8 cellular contexts compared by ENCODE assay signal in the genomic region with DNA sequence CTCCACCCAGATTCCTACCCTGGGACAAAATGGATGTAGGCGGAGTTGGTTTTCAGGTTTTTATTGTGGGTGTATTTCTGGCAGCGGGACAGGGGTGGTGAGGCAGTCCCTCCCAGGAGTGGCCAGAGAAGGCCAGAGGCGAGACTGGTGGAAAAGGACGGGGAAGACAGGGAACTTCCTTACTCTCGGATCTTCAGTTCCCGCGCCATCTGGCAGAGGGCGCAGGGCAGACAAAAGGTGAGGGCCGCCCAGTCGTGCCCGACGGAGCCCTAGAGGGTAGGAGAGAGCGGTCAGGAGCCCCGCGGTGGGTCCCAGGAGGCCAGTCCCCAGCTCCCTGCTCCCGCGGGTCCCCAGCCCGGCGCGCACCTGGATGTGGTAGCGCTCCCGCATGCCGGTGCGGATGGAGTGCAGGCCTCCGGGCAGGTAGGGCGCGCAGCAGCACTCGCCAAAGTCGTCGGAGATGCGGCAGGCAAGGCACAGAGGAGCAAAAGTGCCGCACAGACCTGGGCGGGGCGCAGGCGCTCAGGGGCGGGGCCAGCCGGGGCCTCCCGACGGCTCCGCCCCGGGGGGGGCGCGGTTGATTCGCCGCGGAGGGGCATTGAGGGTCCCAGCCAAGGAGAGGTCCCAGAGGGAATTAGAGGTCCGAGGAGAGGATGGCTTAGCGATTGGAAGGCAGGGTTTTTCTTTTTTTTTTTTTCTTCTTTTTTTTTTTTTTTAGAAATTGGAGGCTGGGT. TPM values are rescaled to one million over a fixed set of nuclear protein-coding genes. Genes with fewer than 3 reads are reported as not detected.
DNase-seq lines count a peak whose midpoint lies in the region; ATAC-seq, FAIRE-seq and TF ChIP-seq lines count a peak whose summit lies in the region.

No MANE protein-coding gene starts in this region.

- no peak for FAIRE-seq in pancreas (lab: Jason Lieb, UNC)

- no peaks in the 10 kb centered on the region for H3K36me3 ChIP-seq in RWPE2 (ENCODE audit: low read depth)
- H3K36me3 ChIP-seq in pancreas = no peaks in the 10 kb centered on the region
- H3K36me3 ChIP-seq in upper lobe of right lung = no peaks in the 10 kb centered on the region

- intact Hi-C loops in pancreas (cut with DNase I) (no loop called here), upper lobe of right lung (cut with DNase I) (no loop called here)

- no peaks in the 10 kb centered on the region for H3K9me3 ChIP-seq in RWPE2 (ENCODE audit: severe bottlenecking)
- no peaks in the 10 kb centered on the region for H3K9me3 ChIP-seq in pancreas
- H3K9me3 ChIP-seq in upper lobe of right lung = no peaks in the 10 kb centered on the region

- peak; percentile 69 for TF ChIP-seq CTCF in RWPE2 (IDR thresholded peaks at IDR 0.05; ENCODE audit: poor library complexity, severe bottlenecking)
- TF ChIP-seq CTCF in pancreas (IDR thresholded peaks at IDR 0.05) = peak in 3 of 4 donors; percentile 10 to 32 (median 26)
- TF ChIP-seq CTCF in upper lobe of right lung (IDR thresholded peaks at IDR 0.05) = peak; percentile 51

- H3K27ac ChIP-seq in RWPE2 (ENCODE audit: poor library complexity, severe bottlenecking) (peak overlapping the region; percentile 12), pancreas (peak overlapping the region in 2 of 4 donors; percentile 50 to 57), upper lobe of right lung (no peak overlapping the region)

- DNase-seq in ELF-1 (ENCODE audit: low read depth, low spot score) (peak; percentile 92), LHCN-M2 (ENCODE audit: low read depth) (peak; percentile 50), RWPE2 (ENCODE audit: low spot score) (no peak), activated gamma-delta T cell (lab: John Stamatoyannopoulos, UW) (peak; percentile 38), globus pallidus (ENCODE audit: low spot score) (peak; percentile 38), pancreas (peak; percentile 52 to 81 (median 63)), upper lobe of right lung (peak; percentile 85)

- H3K27me3 ChIP-seq in RWPE2 (ENCODE audit: insufficient read depth, poor library complexity, severe bottlenecking) (peaks cover 6% of the 10 kb centered on the region), pancreas (peaks cover 0 to 6% (median 0%) of the 10 kb centered on the region in 4 donors), upper lobe of right lung (peaks cover 28% of the 10 kb centered on the region)

- no peaks in the 10 kb centered on the region for H3K4me1 ChIP-seq in RWPE2 (ENCODE audit: insufficient read depth, poor library complexity, severe bottlenecking)
- H3K4me1 ChIP-seq in pancreas = peaks cover 0 to 8% (median 0%) of the 10 kb centered on the region in 3 donors
- H3K4me1 ChIP-seq in upper lobe of right lung = peaks cover 8% of the 10 kb centered on the region

- WGBS in pancreas, 2 donors = 2% methylated on average over 40 to 48 of the region's 48 CpGs

- peak; percentile 94 for ATAC-seq in RWPE2 (ENCODE audit: low read depth)
- peak; percentile 76 to 94 (median 90) for ATAC-seq in pancreas
- ATAC-seq in upper lobe of right lung = peak; percentile 92
- ATAC-seq in HG02852 (IDR thresholded peaks at IDR 0.05; ENCODE audit: unreplicated experiment) = no peak

- H3K4me3 ChIP-seq in RWPE2 (ENCODE audit: severe bottlenecking) = peak overlapping the region; percentile 37
- H3K4me3 ChIP-seq in pancreas = peak overlapping the region in 3 of 4 donors; percentile 15 to 44 (median 26)
- H3K4me3 ChIP-seq in upper lobe of right lung = peak overlapping the region; percentile 42

RNA-seq across cellular contexts. Expression of gene CNFN, which starts 3.0 kb away (rescaled TPM):
- total RNA-seq in LHCN-M2 (2014; rRNA removed) (not detected in 2 replicates), pancreas (1 to 10 TPM in 1 of 6 donors, under 1 TPM in 4, not detected in 1; 0.32 to 1.9 (median 0.61) TPM), upper lobe of right lung (0.87 TPM)
- polyA plus RNA-seq in LHCN-M2 (2012) = 1.1 TPM
- polyA plus RNA-seq in pancreas = 1 to 10 TPM; 4.0 to 4.2 TPM

RNA-seq across cellular contexts. Expression of gene LIPE, which starts 40.0 kb away (rescaled TPM):
- total RNA-seq in LHCN-M2 (2014; rRNA removed) (2.8 and 3.6 TPM in 2 replicates), pancreas (10 to 100 TPM in 1 of 6 donors, 1 to 10 TPM in 5; 1.6 to 14.4 (median 4.0) TPM), upper lobe of right lung (3.9 TPM)
- 3.2 TPM for polyA plus RNA-seq in LHCN-M2 (2012)
- 10 to 100 TPM in 1 of 2 donors, 1 to 10 TPM in 1; 6.4 to 38.3 TPM for polyA plus RNA-seq in pancreas

RNA-seq across cellular contexts. Expression of gene CXCL17, which starts 55.6 kb away (rescaled TPM):
- not detected in 2 replicates for total RNA-seq in LHCN-M2 (2014; rRNA removed)
- polyA plus RNA-seq in LHCN-M2 (2012) = not detected
- total RNA-seq in pancreas = 10 to 100 TPM in 4 of 6 donors, 1 to 10 TPM in 2; 5.1 to 42.1 (median 11.8) TPM
- 1 to 10 TPM; 4.3 to 4.7 TPM for polyA plus RNA-seq in pancreas
- 150 TPM for total RNA-seq in upper lobe of right lung
